In genomic region chr11:69007978-69008381, GRCh38 we compare ENCODE assay signal across 1 cellular context.
TF ChIP-seq lines count a peak whose summit lies in the region.

No MANE protein-coding gene starts in this region.

TF ChIP-seq in GM23338, 12 proteins besides CTCF, POLR2A, EP300 and RAD21 (continued from another document):
- no peak for TF ChIP-seq ZNF462 (CRISPR knock-in tag; IDR thresholded peaks at IDR 0.05)
- TF ChIP-seq JUNB (IDR thresholded peaks at IDR 0.05; ENCODE audit: unreplicated experiment) = no peak
- TF ChIP-seq EZH2phosphoT487 (IDR thresholded peaks at IDR 0.05; ENCODE audit: unreplicated experiment) = no peak
- no peak for TF ChIP-seq ETS1 (IDR thresholded peaks at IDR 0.05)
- no peak for TF ChIP-seq NANOG (IDR thresholded peaks at IDR 0.05; ENCODE audit: borderline replicate concordance)
- TF ChIP-seq ZNF114 (CRISPR knock-in tag; IDR thresholded peaks at IDR 0.05) = no peak
- no peak for TF ChIP-seq POLR2AphosphoS5 (IDR thresholded peaks at IDR 0.05; ENCODE audit: low read depth)
- TF ChIP-seq STAT1 (IDR thresholded peaks at IDR 0.05; ENCODE audit: unreplicated experiment) = no peak
- no peak for TF ChIP-seq ZNF331 (CRISPR knock-in tag; IDR thresholded peaks at IDR 0.05; ENCODE audit: low read depth)
- no peak for TF ChIP-seq REST (IDR thresholded peaks at IDR 0.05; ENCODE audit: unreplicated experiment)
- no peak for TF ChIP-seq CREB1 (CRISPR knock-in tag; IDR thresholded peaks at IDR 0.05; ENCODE audit: low read depth)
